22 cellular contexts compared by ENCODE assay signal in the genomic region with DNA sequence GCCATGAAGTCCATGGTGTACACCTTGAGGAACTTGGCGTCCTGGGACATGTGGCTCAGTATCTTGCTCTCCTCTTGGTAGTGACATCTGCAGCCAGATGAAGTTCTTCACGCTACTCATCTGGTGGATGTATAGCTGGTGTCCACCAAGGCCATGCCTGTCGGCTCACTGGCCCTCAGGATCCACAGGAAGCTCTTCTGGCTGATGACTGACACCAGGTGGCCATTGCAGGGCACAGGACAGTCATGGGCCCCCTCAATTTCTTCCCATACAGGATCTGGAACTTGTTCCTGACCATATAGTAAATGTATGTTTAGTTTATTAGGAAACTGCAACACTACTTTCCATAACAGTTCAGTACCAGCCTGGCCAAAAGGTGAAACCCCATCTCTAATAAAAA.
"Had no signal": no experiment of that assay in that cellular context is flagged by ENCODE, and none has a peak within 500 bp of the region (broad histone marks: within the 10 kb centered on the region; RNA-seq: fewer than 3 reads in every experiment).

No MANE protein-coding gene starts in this region.

- H3K4me1 ChIP-seq: esophagus muscularis mucosa, gastroesophageal sphincter, left lung, lower lobe of right lung, pancreas, suprapubic skin, thyroid gland, upper lobe of left lung, uterus had no signal

- H3K27me3 Mint-ChIP-seq: memory B cell, progenitor cell of endocrine pancreas had no signal

- H3K4me3 ChIP-seq: esophagus muscularis mucosa, gastroesophageal sphincter, left lung, lower lobe of right lung, pancreas, smooth muscle cell, suprapubic skin, thyroid gland, upper lobe of left lung, uterus had no signal

- H3K36me3 Mint-ChIP-seq: immature natural killer cell; memory B cell; natural killer cell treated with Interleukin-12 subunit alpha and Interleukin-12 subunit beta and Interleukin-15 and Interleukin-18, amount 100 ng/mL, for 72 hours had no signal

- ATAC-seq: gastroesophageal sphincter; lower lobe of right lung; natural killer cell treated with Interleukin-12 subunit alpha and Interleukin-12 subunit beta and Interleukin-15 and Interleukin-18, amount 100 ng/mL, for 72 hours; pancreas; right cardiac atrium had no signal

- H3K36me3 ChIP-seq: esophagus muscularis mucosa, gastroesophageal sphincter, left lung, lower lobe of right lung, pancreas, suprapubic skin, thyroid gland, upper lobe of left lung, uterus had no signal

- H3K4me3 Mint-ChIP-seq: immature natural killer cell; memory B cell; natural killer cell treated with Interleukin-12 subunit alpha and Interleukin-12 subunit beta and Interleukin-15 and Interleukin-18, amount 100 ng/mL, for 72 hours had no signal

- H3K4me2 ChIP-seq: smooth muscle cell had no signal

- H3K27ac ChIP-seq: epithelial cell of prostate, esophagus muscularis mucosa, gastroesophageal sphincter, left lung, lower lobe of right lung, pancreas, suprapubic skin, thyroid gland, upper lobe of left lung, uterus had no signal

- H3K27me3 ChIP-seq: esophagus muscularis mucosa, gastroesophageal sphincter, pancreas, suprapubic skin, thyroid gland, upper lobe of left lung had no signal

- H3K4me1 Mint-ChIP-seq: immature natural killer cell had no signal

- DNase-seq: effector memory CD4-positive, alpha-beta T cell; glutamatergic neuron; immature natural killer cell; left lung; lower lobe of right lung; midbrain; occipital lobe; pancreas; right cardiac atrium; stimulated activated CD4-positive, alpha-beta T cell treated with anti-CD3 and anti-CD28 coated beads, Interleukin-2, amount 100 ng/mL, for 48 hours; stimulated activated naive CD4-positive, alpha-beta T cell treated with Interleukin-2 at 50 U/mL for 16 hours; thyroid gland; upper lobe of left lung; uterus had no signal

- H3K27ac Mint-ChIP-seq: immature natural killer cell; memory B cell; natural killer cell treated with Interleukin-12 subunit alpha and Interleukin-12 subunit beta and Interleukin-15 and Interleukin-18, amount 100 ng/mL, for 72 hours; progenitor cell of endocrine pancreas had no signal

- H3K9me3 Mint-ChIP-seq: immature natural killer cell; memory B cell; natural killer cell treated with Interleukin-12 subunit alpha and Interleukin-12 subunit beta and Interleukin-15 and Interleukin-18, amount 100 ng/mL, for 72 hours had no signal

- H3K9me3 ChIP-seq: esophagus muscularis mucosa, gastroesophageal sphincter, left lung, lower lobe of right lung, pancreas, suprapubic skin, thyroid gland, upper lobe of left lung, uterus had no signal
